ENCODE assay signal across 18 cellular contexts in genomic region chr2:118986733-118987132, GRCh38. TPM values are rescaled to one million over a fixed set of nuclear protein-coding genes. Genes with fewer than 3 reads are reported as not detected.
A peak's percentile ranks its signal among the peaks of the same experiment; 100 is the strongest.
DNase-seq lines count a peak whose midpoint lies in the region; ATAC-seq and FAIRE-seq lines count a peak whose summit lies in the region.
"Had no signal": no experiment of that assay in that cellular context is flagged by ENCODE, and none has a peak within 500 bp of the region (broad histone marks: within the 10 kb centered on the region; RNA-seq: fewer than 3 reads in every experiment).

No MANE protein-coding gene starts in this region.

- no peak overlapping the region for H3K27ac Mint-ChIP-seq in activated CD8-positive, alpha-beta T cell treated with anti-CD3 and anti-CD28 coated beads, Interleukin-2, amount 10 ng/mL, durations not matched to agents 7 days and 5 days
- H3K27ac Mint-ChIP-seq: memory B cell had no signal

- H3K9me3 Mint-ChIP-seq in activated CD8-positive, alpha-beta T cell treated with anti-CD3 and anti-CD28 coated beads, Interleukin-2, amount 10 ng/mL, durations not matched to agents 7 days and 5 days (ENCODE audit: insufficient read depth), result no peaks in the 10 kb centered on the region
- H3K9me3 Mint-ChIP-seq: T-cell had no signal

- no peak for DNase-seq in activated CD8-positive, alpha-beta T cell treated with anti-CD3 and anti-CD28 coated beads, Interleukin-2, amount 10 ng/mL, durations not matched to agents 7 days and 5 days
- DNase-seq in ACHN (no peak), frontal cortex (ENCODE audit: low spot score in 2 of 2) (no peak), NCI-H146 treated with DMSO at 0.1 percent for 48 hours (lab: John Stamatoyannopoulos, UW; ENCODE audit: unreplicated experiment) (no peak)
- DNase-seq in central memory CD4-positive, alpha-beta T cell, result no peak
- DNase-seq: activated CD4-positive, alpha-beta T cell treated with anti-CD3 and anti-CD28 coated beads for 1 hour; activated T-cell treated with anti-CD3 and anti-CD28 coated beads, Interleukin-2, amount 50 U/mL, for 48 hours; cortex of kidney; DMS79 treated with DMSO at 0.1 percent for 48 hours; NCI-H1048; sigmoid colon; stimulated activated naive CD4-positive, alpha-beta T cell treated with Interleukin-2 at 50 U/mL for 16 hours; T-cell had no signal

- no peaks in the 10 kb centered on the region for H3K36me3 Mint-ChIP-seq in activated CD8-positive, alpha-beta T cell treated with anti-CD3 and anti-CD28 coated beads, Interleukin-2, amount 10 ng/mL, durations not matched to agents 7 days and 5 days (ENCODE audit: low read depth)
- H3K36me3 Mint-ChIP-seq: memory B cell, T-cell had no signal

- POLR2A ChIA-PET in activated CD8-positive, alpha-beta T cell treated with anti-CD3 and anti-CD28 coated beads, Interleukin-2, amount 10 ng/mL, durations not matched to agents 7 days and 5 days (lab: Charles Lee), result no interaction called here

- peaks cover 2% of the 10 kb centered on the region for H3K27me3 Mint-ChIP-seq in activated CD8-positive, alpha-beta T cell treated with anti-CD3 and anti-CD28 coated beads, Interleukin-2, amount 10 ng/mL, durations not matched to agents 7 days and 5 days (ENCODE audit: low read depth)

- ATAC-seq in GM18858 (IDR thresholded peaks at IDR 0.05; ENCODE audit: unreplicated experiment) (peak; percentile 48), GM21737 (IDR thresholded peaks at IDR 0.05; ENCODE audit: unreplicated experiment) (peak; percentile 52), HG03354 (IDR thresholded peaks at IDR 0.05; ENCODE audit: poor library complexity, severe bottlenecking, unreplicated experiment) (peak; percentile 33)
- ATAC-seq in activated CD8-positive, alpha-beta T cell treated with anti-CD3 and anti-CD28 coated beads, Interleukin-2, amount 10 ng/mL, durations not matched to agents 7 days and 5 days, result peak; percentile 68

- H3K4me1 Mint-ChIP-seq in activated CD8-positive, alpha-beta T cell treated with anti-CD3 and anti-CD28 coated beads, Interleukin-2, amount 10 ng/mL, durations not matched to agents 7 days and 5 days (ENCODE audit: low read depth), result peaks cover 10% of the 10 kb centered on the region
- H3K4me1 Mint-ChIP-seq: memory B cell had no signal

- in situ Hi-C loops in ACHN (cut with HindIII; ENCODE audit: low pct_ligation_motif_present, low pct_unique_long_range_greater_than_20kb, low sequenced_read_pairs), result no loop called here

- CTCF ChIA-PET in activated CD8-positive, alpha-beta T cell treated with anti-CD3 and anti-CD28 coated beads, Interleukin-2, amount 10 ng/mL, durations not matched to agents 7 days and 5 days (lab: Charles Lee), result no interaction called here

- FAIRE-seq in frontal cortex (lab: Jason Lieb, UNC), result no peak

- no peak overlapping the region for H3K4me3 Mint-ChIP-seq in activated CD8-positive, alpha-beta T cell treated with anti-CD3 and anti-CD28 coated beads, Interleukin-2, amount 10 ng/mL, durations not matched to agents 7 days and 5 days
- H3K4me3 Mint-ChIP-seq: memory B cell, T-cell had no signal

RNA-seq across cellular contexts. Expression of gene MARCO, which starts 44.7 kb away (rescaled TPM):
- not detected for total RNA-seq in activated CD8-positive, alpha-beta T cell treated with anti-CD3 and anti-CD28 coated beads, Interleukin-2, amount 10 ng/mL, durations not matched to agents 7 days and 5 days
- total RNA-seq in frontal cortex, result under 0.01 TPM
- total RNA-seq: fibroblast of lung had no signal
